1 cellular context compared by ENCODE assay signal in genomic region chr10:3808689-3809199, GRCh38.
TF ChIP-seq lines count a peak whose summit lies in the region.

No MANE protein-coding gene starts in this region.

TF ChIP-seq in IMR-90, 13 proteins besides CTCF, POLR2A, EP300 and RAD21 (continued from another document):
- TF ChIP-seq FOS (IDR thresholded peaks at IDR 0.05; ENCODE audit: low read depth, low read length) = no peak
- no peak for TF ChIP-seq MAZ (IDR thresholded peaks at IDR 0.05; ENCODE audit: borderline replicate concordance, low read depth, low read length)
- no peak for TF ChIP-seq RFX5 (IDR thresholded peaks at IDR 0.05; ENCODE audit: low read depth, low read length)
